8 cellular contexts compared by ENCODE assay signal in genomic region chr6:137095651-137096238, GRCh38. TPM values are rescaled to one million over a fixed set of nuclear protein-coding genes. Genes with fewer than 3 reads are reported as not detected.
DNase-seq lines count a peak whose midpoint lies in the region; ATAC-seq, FAIRE-seq and TF ChIP-seq lines count a peak whose summit lies in the region.

No MANE protein-coding gene starts in this region.

- peak overlapping the region in 30 of 59 donors; percentile 4 to 76 (median 46) for H3K27ac ChIP-seq in dorsolateral prefrontal cortex

- FAIRE-seq in GM18507 (lab: Jason Lieb, UNC): peak; percentile 98

- H3K27me3 ChIP-seq in dorsolateral prefrontal cortex: no peaks in the 10 kb centered on the region

- intact Hi-C loops in dorsolateral prefrontal cortex (cut with DNase I): loop anchor here (5.0 kb wide), 2 partner anchors 107 to 322 kb away; no protein-coding TSS in a partner anchor

- H3K4me3 ChIP-seq in dorsolateral prefrontal cortex: no peak overlapping the region

- ATAC-seq in GM21367 (IDR thresholded peaks at IDR 0.05; ENCODE audit: unreplicated experiment) (peak; percentile 72), HG03432 (IDR thresholded peaks at IDR 0.05; ENCODE audit: unreplicated experiment) (peak; percentile 75), omental fat pad (ENCODE audit: low FRiP score) (no peak)

- DNase-seq in GM18507 (ENCODE audit: extremely low spot score, insufficient read length, low read depth): no peak
- peak in 1 of 10 donors; percentile 14 for DNase-seq in dorsolateral prefrontal cortex
- no peak for DNase-seq in omental fat pad (ENCODE audit: low spot score)
- no peak for DNase-seq in hippocampal formation (lab: John Stamatoyannopoulos, UW)
- DNase-seq in retina: no peak
- DNase-seq in epidermal melanocyte (ENCODE audit: insufficient read length, low spot score): no peak

- TF ChIP-seq CTCF in dorsolateral prefrontal cortex (IDR thresholded peaks at IDR 0.05 in 54 of 56, conservative IDR thresholded peaks at IDR 0.05 in 2 of 56; ENCODE audit: low read depth in 1 of 56, partially characterized antibody in 56 of 56) (no peak), omental fat pad (IDR thresholded peaks at IDR 0.05) (no peak)

RNA-seq across cellular contexts. Expression of gene IL20RA, which starts 51.0 kb away (rescaled TPM):
- total RNA-seq in dorsolateral prefrontal cortex (1 to 10 TPM in 114 of 120 experiments, under 1 TPM in 6; 0.86 to 4.9 (median 2.1) TPM), omental fat pad (1 to 10 TPM; 1.1 to 4.6 (median 1.4) TPM)
